Comparison of ENCODE assay signal across 27 cellular contexts in the genomic region with DNA sequence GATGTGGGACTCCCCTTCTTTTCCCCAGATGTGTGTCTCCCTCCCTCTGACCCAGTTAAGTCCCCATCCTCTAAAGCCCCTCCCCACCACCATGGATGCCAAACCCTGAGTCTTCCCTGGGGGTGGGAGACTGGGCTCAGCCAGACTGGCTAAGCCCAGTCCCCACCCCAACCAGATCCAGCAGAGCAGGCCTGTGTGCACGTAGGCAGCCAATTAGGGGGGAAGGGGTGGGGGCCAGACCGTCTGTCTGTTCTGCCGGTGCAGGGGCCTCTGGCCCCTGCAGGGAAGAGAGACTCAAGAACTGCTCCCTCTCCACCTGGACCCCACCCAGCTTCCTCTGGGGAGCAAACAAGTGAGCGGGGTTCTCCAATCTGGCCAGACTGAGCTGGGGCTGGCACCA. TPM values are rescaled to one million over a fixed set of nuclear protein-coding genes. Genes with fewer than 3 reads are reported as not detected.
DNase-seq lines count a peak whose midpoint lies in the region; ATAC-seq and TF ChIP-seq lines count a peak whose summit lies in the region.
"Had no signal": no experiment of that assay in that cellular context is flagged by ENCODE, and none has a peak within 500 bp of the region (broad histone marks: within the 10 kb centered on the region; RNA-seq: fewer than 3 reads in every experiment).

No MANE protein-coding gene starts in this region.

- peak; percentile 26 for DNase-seq in Right ventricle myocardium superior
- no peak for DNase-seq in Right ventricle myocardium inferior (ENCODE audit: missing footprints)
- DNase-seq in NCI-H524 treated with DMSO at 0.1 percent for 48 hours (lab: John Stamatoyannopoulos, UW): peak; percentile 9
- no peak for DNase-seq in lower lobe of right lung
- DNase-seq in suprapubic skin (ENCODE audit: low spot score in 2 of 2): no peak
- no peak for DNase-seq in SKM-1 treated with dmso at 0.1 percent for 144 hours (lab: John Stamatoyannopoulos, UW; ENCODE audit: unreplicated experiment)
- DNase-seq in ovary: no peak
- DNase-seq: activated CD4-positive, alpha-beta T cell treated with anti-CD3 and anti-CD28 coated beads for 36 hours; activated CD8-positive, alpha-beta memory T cell treated with anti-CD3 and anti-CD28 coated beads for 24 hours; activated gamma-delta T cell treated with Interleukin-2 at 50 U/mL for 16 hours; activated T-cell treated with anti-CD3 and anti-CD28 coated beads, Interleukin-2, amount 50 U/mL, for 1 hour; CD8-positive, alpha-beta T cell; cerebellar nuclear complex; DMS53; GDM1; GM23248; left colon; naive thymus-derived CD4-positive, alpha-beta T cell; NCI-H1105 treated with DMSO at 0.1 percent for 48 hours; NCI-H774; sigmoid colon; stimulated activated CD8-positive, alpha-beta memory T cell treated with anti-CD3 and anti-CD28 coated beads, Interleukin-4, amount 100 ng/mL, for 48 hours; SW 1271 had no signal

- TF ChIP-seq CTCF in lower lobe of right lung (IDR thresholded peaks at IDR 0.05) (no peak), suprapubic skin (IDR thresholded peaks at IDR 0.05) (no peak), ovary (IDR thresholded peaks at IDR 0.05) (no peak)

- H3K9me3 ChIP-seq in lower lobe of right lung (no peaks in the 10 kb centered on the region), suprapubic skin (no peaks in the 10 kb centered on the region), ovary (no peaks in the 10 kb centered on the region)
- H3K9me3 ChIP-seq: sigmoid colon had no signal

- ATAC-seq in Right ventricle myocardium superior (ENCODE audit: poor library complexity) (peak; percentile 37), Right ventricle myocardium inferior (no peak), lower lobe of right lung (no peak), HG02981 (IDR thresholded peaks at IDR 0.05; ENCODE audit: unreplicated experiment) (no peak)
- ATAC-seq: activated CD4-positive, alpha-beta T cell treated with anti-CD3 and anti-CD28 coated beads for 36 hours; CD8-positive, alpha-beta T cell; left colon; naive thymus-derived CD4-positive, alpha-beta T cell had no signal

- no peaks in the 10 kb centered on the region for H3K36me3 ChIP-seq in lower lobe of right lung
- no peaks in the 10 kb centered on the region for H3K36me3 ChIP-seq in suprapubic skin
- H3K36me3 ChIP-seq in ovary: no peaks in the 10 kb centered on the region
- H3K36me3 ChIP-seq: sigmoid colon had no signal

- TF ChIP-seq EP300 in suprapubic skin (IDR thresholded peaks at IDR 0.05): no peak
- no peak for TF ChIP-seq EP300 in ovary (IDR thresholded peaks at IDR 0.05)

- H3K4me1 ChIP-seq in lower lobe of right lung (no peaks in the 10 kb centered on the region), suprapubic skin (no peaks in the 10 kb centered on the region), ovary (ENCODE audit: insufficient read depth) (no peaks in the 10 kb centered on the region)
- H3K4me1 ChIP-seq: sigmoid colon had no signal

- TF ChIP-seq POLR2A in suprapubic skin (IDR thresholded peaks at IDR 0.05): no peak
- no peak for TF ChIP-seq POLR2A in ovary (IDR thresholded peaks at IDR 0.05)

- 81% methylated on average over 3 of the region's 4 CpGs for whole genome bisulfite sequencing in suprapubic skin
- 63 to 84% (median 67%) methylated on average over 4 of the region's 4 CpGs for WGBS in ovary, 3 donors

- no peak overlapping the region for H3K27ac ChIP-seq in lower lobe of right lung
- H3K27ac ChIP-seq in suprapubic skin: no peak overlapping the region
- no peak overlapping the region for H3K27ac ChIP-seq in ovary
- H3K27ac ChIP-seq: GM23248 had no signal

- no peaks in the 10 kb centered on the region for H3K27me3 ChIP-seq in lower lobe of right lung (ENCODE audit: low read depth)
- no peaks in the 10 kb centered on the region for H3K27me3 ChIP-seq in suprapubic skin
- no peaks in the 10 kb centered on the region for H3K27me3 ChIP-seq in ovary

- H3K4me3 ChIP-seq in lower lobe of right lung: peak overlapping the region; percentile 25
- peak overlapping the region; percentile 21 for H3K4me3 ChIP-seq in suprapubic skin
- H3K4me3 ChIP-seq in ovary: no peak overlapping the region
- H3K4me3 ChIP-seq: GM23248, sigmoid colon had no signal

- intact Hi-C loops in Right ventricle myocardium superior (cut with DNase I) (no loop called here), Right ventricle myocardium inferior (cut with DNase I) (no loop called here), lower lobe of right lung (cut with DNase I) (no loop called here), ovary (cut with DNase I) (no loop called here)

RNA-seq across cellular contexts. Expression of gene COX4I2, which starts 0.6 kb away (rescaled TPM):
- total RNA-seq in Right ventricle myocardium superior (9.3 TPM), Right ventricle myocardium inferior (7.1 TPM), lower lobe of right lung (17.1 TPM), suprapubic skin (1 to 10 TPM in 1 of 4 donors, not detected in 3; 2.7 TPM), ovary (1 to 10 TPM in 6 of 7 donors, not detected in 1; 1.1 to 3.5 (median 2.1) TPM)
- polyA plus RNA-seq in ovary: 1 to 10 TPM; 3.5 to 6.6 TPM
- total RNA-seq: A172; activated CD4-positive, alpha-beta T cell treated with anti-CD3 and anti-CD28 coated beads for 36 hours; CD8-positive, alpha-beta T cell; GM23248; naive thymus-derived CD4-positive, alpha-beta T cell; OCI-LY7; osteocyte had no signal
- polyA plus RNA-seq: GM23248; naive thymus-derived CD4-positive, alpha-beta T cell had no signal

RNA-seq across cellular contexts. Expression of gene ID1, which starts 33.2 kb away (rescaled TPM):
- total RNA-seq in Right ventricle myocardium superior (89.5 TPM), Right ventricle myocardium inferior (98.9 TPM), lower lobe of right lung (196 TPM), suprapubic skin (100 to 1,000 TPM; 335 to 766 (median 507) TPM), ovary (100 to 1,000 TPM in 3 of 7 donors, 10 to 100 TPM in 4; 42.6 to 353 (median 64.2) TPM)
- 10 to 100 TPM; 26.0 to 86.9 TPM for polyA plus RNA-seq in ovary
- polyA plus RNA-seq: naive thymus-derived CD4-positive, alpha-beta T cell had no signal

Comparison
In these comparisons a context has a peak if more than half of its experiments do, and no peak if none do; other contexts are left out.
1. DNase-seq: peak in Right ventricle myocardium superior (single experiment) and NCI-H524 treated with DMSO at 0.1 percent for 48 hours (single experiment); none in Right ventricle myocardium inferior (single experiment), lower lobe of right lung (single experiment), suprapubic skin (0 of 2), SKM-1 treated with dmso at 0.1 percent for 144 hours (single experiment) and ovary (0 of 5).